In genomic region chr1:94676686-94677085, GRCh38 we compare ENCODE assay signal across 20 cellular contexts.
DNase-seq lines count a peak whose midpoint lies in the region; ATAC-seq, FAIRE-seq and TF ChIP-seq lines count a peak whose summit lies in the region.
"Had no signal": no experiment of that assay in that cellular context is flagged by ENCODE, and none has a peak within 500 bp of the region (broad histone marks: within the 10 kb centered on the region; RNA-seq: fewer than 3 reads in every experiment).

No MANE protein-coding gene starts in this region.

- no peaks in the 10 kb centered on the region for H3K9me2 ChIP-seq in PC-9 (ENCODE audit: insufficient read depth)

- TF ChIP-seq CTCF in prostate gland (IDR thresholded peaks at IDR 0.05) = no peak
- no peak for TF ChIP-seq CTCF in PC-9 (conservative IDR thresholded peaks at IDR 0.05)

- no peaks in the 10 kb centered on the region for H3K9me3 ChIP-seq in prostate gland
- H3K9me3 ChIP-seq in PC-9 (ENCODE audit: insufficient read depth, low read depth) = no peaks in the 10 kb centered on the region

- ATAC-seq in GM18502 (IDR thresholded peaks at IDR 0.05; ENCODE audit: poor library complexity, unreplicated experiment) = no peak
- ATAC-seq: left ventricle myocardium superior; stimulated activated memory B cell treated with anti-CD40 and anti-IgM and Interleukin-4, amounts not matched to agents 10 μg/mL and 1 μg/mL and 100 μg/mL, for 72 hours had no signal

- intact Hi-C loops in prostate gland (cut with DNase I) = no loop called here
- intact Hi-C loops in PC-9 (cut with micrococcal nuclease; ENCODE audit: unreplicated experiment) = no loop called here

- 37% methylated on average over 6 of the region's 6 CpGs for WGBS in prostate gland

- POLR2A ChIA-PET in PC-9 (lab: Charles Lee; ENCODE audit: unreplicated experiment) = interaction anchor here (0.6 to 0.7 kb wide), 4 partner anchors 19 to 709 kb away, joined by 3 to 4 read pairs (median 3); no protein-coding TSS in a partner anchor

- H3K4me3 ChIP-seq in prostate gland (no peak overlapping the region), PC-9 (no peak overlapping the region)

- no peak overlapping the region for H3K4me2 ChIP-seq in PC-9

- peak; percentile 21 for DNase-seq in DMS153 treated with DMSO at 0.1 percent for 48 hours (lab: John Stamatoyannopoulos, UW; ENCODE audit: unreplicated experiment)
- peak; percentile 30 for DNase-seq in NCI-H345 (lab: John Stamatoyannopoulos, UW)
- DNase-seq in iPS-NIHi11 (ENCODE audit: low spot score) = peak; percentile 31
- DNase-seq in prostate gland (ENCODE audit: low spot score) = peak; percentile 82
- no peak for DNase-seq in GM12892 (ENCODE audit: insufficient read length)
- DNase-seq in PC-9 = no peak
- DNase-seq: activated CD4-positive, alpha-beta T cell treated with anti-CD3 and anti-CD28 coated beads, Interleukin-2, amount 10 ng/mL, durations not matched to agents 24 days and 14 days; activated effector memory CD4-positive, alpha-beta T cell treated with anti-CD3 and anti-CD28 coated beads, Interleukin-2, amount 50 U/mL, for 16 hours; brain microvascular endothelial cell; CD4-positive, alpha-beta memory T cell; DMS79; GOT3; KG1; left ventricle myocardium superior; naive B cell; NCI-H1694; NCI-H526 treated with DMSO at 0.1 percent for 48 hours; stimulated activated CD4-positive, alpha-beta T cell treated with anti-CD3 and anti-CD28 coated beads, Interleukin-1b, Interleukin-23, amount 100 ng/mL, for 48 hours had no signal

- no peak for FAIRE-seq in GM12892 (lab: Jason Lieb, UNC)

- H3K4me1 ChIP-seq in prostate gland (replicated peaks) (peaks cover 5% of the 10 kb centered on the region), PC-9 (replicated peaks; ENCODE audit: insufficient read depth) (no peaks in the 10 kb centered on the region)

- H2AFZ ChIP-seq in PC-9 = no peak overlapping the region

- H3K79me2 ChIP-seq in PC-9 (ENCODE audit: low read depth) = no peaks in the 10 kb centered on the region

- no TSS peak for BruUV-seq in PC-9 (replicated peaks; lab: Mats Ljungman, UMichigan)

- CTCF ChIA-PET in PC-9 (lab: Charles Lee) = no interaction called here

- TF ChIP-seq POLR2A in prostate gland (IDR thresholded peaks at IDR 0.05) = peak; percentile 18
- no peak for TF ChIP-seq POLR2A in GM12892 (IDR thresholded peaks at IDR 0.05; ENCODE audit: low read depth, low read length)

- no peaks in the 10 kb centered on the region for H4K20me1 ChIP-seq in PC-9 (ENCODE audit: insufficient read depth)

- H3K27me3 ChIP-seq in prostate gland (replicated peaks; ENCODE audit: insufficient read depth) = no peaks in the 10 kb centered on the region
- H3K27me3 ChIP-seq in PC-9 (ENCODE audit: insufficient read depth, low read depth) = no peaks in the 10 kb centered on the region
- H3K27me3 ChIP-seq: brain microvascular endothelial cell had no signal

- H3K27ac ChIP-seq in prostate gland (peak overlapping the region; percentile 62), PC-9 (no peak overlapping the region)
- H3K27ac ChIP-seq: brain microvascular endothelial cell had no signal

- H3K36me3 ChIP-seq in prostate gland = no peaks in the 10 kb centered on the region
- H3K36me3 ChIP-seq in PC-9 (ENCODE audit: low read depth) = no peaks in the 10 kb centered on the region
- H3K36me3 ChIP-seq: brain microvascular endothelial cell had no signal

- H3F3A ChIP-seq in PC-9 (ENCODE audit: insufficient read depth, low read depth) = no peaks in the 10 kb centered on the region

Comparison
In these comparisons a context has a peak if more than half of its experiments do, and no peak if none do; other contexts are left out.
1. DNase-seq: peak in DMS153 treated with DMSO at 0.1 percent for 48 hours (single experiment), NCI-H345 (single experiment), iPS-NIHi11 (single experiment) and prostate gland (single experiment); none in GM12892 (single experiment) and PC-9 (0 of 2).